2 cellular contexts compared by ENCODE assay signal in the genomic region with DNA sequence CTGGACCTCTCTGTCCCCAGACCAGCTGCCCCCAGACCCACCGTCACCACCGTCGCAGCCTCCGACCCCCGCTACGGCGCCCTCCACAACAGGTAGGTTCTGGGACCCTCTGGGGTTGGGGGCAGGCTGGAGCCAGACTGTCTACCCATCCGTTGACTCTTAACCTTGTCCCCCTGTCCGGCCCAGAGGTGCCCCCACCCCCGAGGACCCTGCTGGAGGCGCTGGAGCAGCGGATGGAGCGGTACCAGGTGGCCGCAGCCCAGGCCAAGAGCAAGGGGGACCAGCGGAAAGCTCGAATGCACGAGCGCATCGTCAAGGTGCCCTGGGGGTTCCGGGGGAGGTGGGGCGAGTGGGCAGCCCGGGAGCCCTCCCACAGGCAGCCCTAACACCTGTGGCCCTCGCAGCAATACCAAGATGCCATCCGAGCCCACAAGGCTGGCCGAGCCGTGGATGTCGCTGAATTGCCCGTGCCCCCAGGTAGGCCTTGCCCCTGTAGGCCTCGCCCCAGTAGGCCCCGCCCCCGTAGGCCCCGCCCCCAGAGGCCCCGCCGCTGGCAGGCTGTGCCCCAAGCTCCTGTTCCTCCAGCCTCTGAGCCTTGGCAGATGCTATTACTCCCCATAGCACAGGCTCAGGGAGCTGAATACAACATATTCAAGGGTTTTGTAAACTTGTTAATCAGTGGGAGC.
A peak's percentile ranks its signal among the peaks of the same experiment; 100 is the strongest.
TF ChIP-seq lines count a peak whose summit lies in the region.

No MANE protein-coding gene starts in this region.

TF ChIP-seq in GM23338, 12 proteins besides CTCF, POLR2A, EP300 and RAD21 (continues in another document):
- TF ChIP-seq STAT1 (IDR thresholded peaks at IDR 0.05; ENCODE audit: unreplicated experiment) (no peak), POLR2AphosphoS5 (IDR thresholded peaks at IDR 0.05; ENCODE audit: low read depth) (no peak), CREB1 (CRISPR knock-in tag; IDR thresholded peaks at IDR 0.05; ENCODE audit: low read depth) (no peak), ZNF114 (CRISPR knock-in tag; IDR thresholded peaks at IDR 0.05) (no peak), EZH2phosphoT487 (IDR thresholded peaks at IDR 0.05; ENCODE audit: unreplicated experiment) (no peak), EZH2 (IDR thresholded peaks at IDR 0.05; ENCODE audit: low read depth, unreplicated experiment) (no peak), NANOG (IDR thresholded peaks at IDR 0.05; ENCODE audit: borderline replicate concordance) (no peak), JUNB (IDR thresholded peaks at IDR 0.05; ENCODE audit: unreplicated experiment) (no peak), ZNF331 (CRISPR knock-in tag; IDR thresholded peaks at IDR 0.05; ENCODE audit: low read depth) (no peak)
- TF ChIP-seq, protein P1, sequence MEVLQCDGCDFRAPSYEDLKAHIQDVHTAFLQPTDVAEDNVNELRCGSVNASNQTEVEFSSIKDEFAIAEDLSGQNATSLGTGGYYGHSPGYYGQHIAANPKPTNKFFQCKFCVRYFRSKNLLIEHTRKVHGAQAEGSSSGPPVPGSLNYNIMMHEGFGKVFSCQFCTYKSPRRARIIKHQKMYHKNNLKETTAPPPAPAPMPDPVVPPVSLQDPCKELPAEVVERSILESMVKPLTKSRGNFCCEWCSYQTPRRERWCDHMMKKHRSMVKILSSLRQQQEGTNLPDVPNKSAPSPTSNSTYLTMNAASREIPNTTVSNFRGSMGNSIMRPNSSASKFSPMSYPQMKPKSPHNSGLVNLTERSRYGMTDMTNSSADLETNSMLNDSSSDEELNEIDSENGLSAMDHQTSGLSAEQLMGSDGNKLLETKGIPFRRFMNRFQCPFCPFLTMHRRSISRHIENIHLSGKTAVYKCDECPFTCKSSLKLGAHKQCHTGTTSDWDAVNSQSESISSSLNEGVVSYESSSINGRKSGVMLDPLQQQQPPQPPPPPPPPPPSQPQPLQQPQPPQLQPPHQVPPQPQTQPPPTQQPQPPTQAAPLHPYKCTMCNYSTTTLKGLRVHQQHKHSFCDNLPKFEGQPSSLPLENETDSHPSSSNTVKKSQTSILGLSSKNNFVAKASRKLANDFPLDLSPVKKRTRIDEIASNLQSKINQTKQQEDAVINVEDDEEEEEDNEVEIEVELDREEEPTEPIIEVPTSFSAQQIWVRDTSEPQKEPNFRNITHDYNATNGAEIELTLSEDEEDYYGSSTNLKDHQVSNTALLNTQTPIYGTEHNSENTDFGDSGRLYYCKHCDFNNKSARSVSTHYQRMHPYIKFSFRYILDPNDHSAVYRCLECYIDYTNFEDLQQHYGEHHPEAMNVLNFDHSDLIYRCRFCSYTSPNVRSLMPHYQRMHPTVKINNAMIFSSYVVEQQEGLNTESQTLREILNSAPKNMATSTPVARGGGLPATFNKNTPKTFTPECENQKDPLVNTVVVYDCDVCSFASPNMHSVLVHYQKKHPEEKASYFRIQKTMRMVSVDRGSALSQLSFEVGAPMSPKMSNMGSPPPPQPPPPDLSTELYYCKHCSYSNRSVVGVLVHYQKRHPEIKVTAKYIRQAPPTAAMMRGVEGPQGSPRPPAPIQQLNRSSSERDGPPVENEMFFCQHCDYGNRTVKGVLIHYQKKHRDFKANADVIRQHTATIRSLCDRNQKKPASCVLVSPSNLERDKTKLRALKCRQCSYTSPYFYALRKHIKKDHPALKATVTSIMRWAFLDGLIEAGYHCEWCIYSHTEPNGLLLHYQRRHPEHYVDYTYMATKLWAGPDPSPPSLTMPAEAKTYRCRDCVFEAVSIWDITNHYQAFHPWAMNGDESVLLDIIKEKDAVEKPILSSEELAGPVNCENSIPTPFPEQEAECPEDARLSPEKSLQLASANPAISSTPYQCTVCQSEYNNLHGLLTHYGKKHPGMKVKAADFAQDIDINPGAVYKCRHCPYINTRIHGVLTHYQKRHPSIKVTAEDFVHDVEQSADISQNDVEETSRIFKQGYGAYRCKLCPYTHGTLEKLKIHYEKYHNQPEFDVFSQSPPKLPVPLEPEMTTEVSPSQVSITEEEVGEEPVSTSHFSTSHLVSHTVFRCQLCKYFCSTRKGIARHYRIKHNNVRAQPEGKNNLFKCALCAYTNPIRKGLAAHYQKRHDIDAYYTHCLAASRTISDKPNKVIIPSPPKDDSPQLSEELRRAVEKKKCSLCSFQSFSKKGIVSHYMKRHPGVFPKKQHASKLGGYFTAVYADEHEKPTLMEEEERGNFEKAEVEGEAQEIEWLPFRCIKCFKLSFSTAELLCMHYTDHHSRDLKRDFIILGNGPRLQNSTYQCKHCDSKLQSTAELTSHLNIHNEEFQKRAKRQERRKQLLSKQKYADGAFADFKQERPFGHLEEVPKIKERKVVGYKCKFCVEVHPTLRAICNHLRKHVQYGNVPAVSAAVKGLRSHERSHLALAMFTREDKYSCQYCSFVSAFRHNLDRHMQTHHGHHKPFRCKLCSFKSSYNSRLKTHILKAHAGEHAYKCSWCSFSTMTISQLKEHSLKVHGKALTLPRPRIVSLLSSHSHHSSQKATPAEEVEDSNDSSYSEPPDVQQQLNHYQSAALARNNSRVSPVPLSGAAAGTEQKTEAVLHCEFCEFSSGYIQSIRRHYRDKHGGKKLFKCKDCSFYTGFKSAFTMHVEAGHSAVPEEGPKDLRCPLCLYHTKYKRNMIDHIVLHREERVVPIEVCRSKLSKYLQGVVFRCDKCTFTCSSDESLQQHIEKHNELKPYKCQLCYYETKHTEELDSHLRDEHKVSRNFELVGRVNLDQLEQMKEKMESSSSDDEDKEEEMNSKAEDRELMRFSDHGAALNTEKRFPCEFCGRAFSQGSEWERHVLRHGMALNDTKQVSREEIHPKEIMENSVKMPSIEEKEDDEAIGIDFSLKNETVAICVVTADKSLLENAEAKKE (CRISPR knock-in tag; IDR thresholded peaks at IDR 0.05) = no peak
- TF ChIP-seq, protein P2, sequence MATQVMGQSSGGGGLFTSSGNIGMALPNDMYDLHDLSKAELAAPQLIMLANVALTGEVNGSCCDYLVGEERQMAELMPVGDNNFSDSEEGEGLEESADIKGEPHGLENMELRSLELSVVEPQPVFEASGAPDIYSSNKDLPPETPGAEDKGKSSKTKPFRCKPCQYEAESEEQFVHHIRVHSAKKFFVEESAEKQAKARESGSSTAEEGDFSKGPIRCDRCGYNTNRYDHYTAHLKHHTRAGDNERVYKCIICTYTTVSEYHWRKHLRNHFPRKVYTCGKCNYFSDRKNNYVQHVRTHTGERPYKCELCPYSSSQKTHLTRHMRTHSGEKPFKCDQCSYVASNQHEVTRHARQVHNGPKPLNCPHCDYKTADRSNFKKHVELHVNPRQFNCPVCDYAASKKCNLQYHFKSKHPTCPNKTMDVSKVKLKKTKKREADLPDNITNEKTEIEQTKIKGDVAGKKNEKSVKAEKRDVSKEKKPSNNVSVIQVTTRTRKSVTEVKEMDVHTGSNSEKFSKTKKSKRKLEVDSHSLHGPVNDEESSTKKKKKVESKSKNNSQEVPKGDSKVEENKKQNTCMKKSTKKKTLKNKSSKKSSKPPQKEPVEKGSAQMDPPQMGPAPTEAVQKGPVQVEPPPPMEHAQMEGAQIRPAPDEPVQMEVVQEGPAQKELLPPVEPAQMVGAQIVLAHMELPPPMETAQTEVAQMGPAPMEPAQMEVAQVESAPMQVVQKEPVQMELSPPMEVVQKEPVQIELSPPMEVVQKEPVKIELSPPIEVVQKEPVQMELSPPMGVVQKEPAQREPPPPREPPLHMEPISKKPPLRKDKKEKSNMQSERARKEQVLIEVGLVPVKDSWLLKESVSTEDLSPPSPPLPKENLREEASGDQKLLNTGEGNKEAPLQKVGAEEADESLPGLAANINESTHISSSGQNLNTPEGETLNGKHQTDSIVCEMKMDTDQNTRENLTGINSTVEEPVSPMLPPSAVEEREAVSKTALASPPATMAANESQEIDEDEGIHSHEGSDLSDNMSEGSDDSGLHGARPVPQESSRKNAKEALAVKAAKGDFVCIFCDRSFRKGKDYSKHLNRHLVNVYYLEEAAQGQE (IDR thresholded peaks at IDR 0.05; ENCODE audit: unreplicated experiment) = no peak

TF ChIP-seq in HepG2, 621 proteins besides CTCF, POLR2A, EP300 and RAD21:
- no peak for TF ChIP-seq SYNCRIP (IDR thresholded peaks at IDR 0.05; ENCODE audit: insufficient read depth, low read depth, low read length)
- peak; percentile 47 for TF ChIP-seq AGO2 (optimal IDR thresholded peaks at IDR 0.05; ENCODE audit: low read depth, low read length)
